ENCODE assay signal across 8 cellular contexts in the genomic region with DNA sequence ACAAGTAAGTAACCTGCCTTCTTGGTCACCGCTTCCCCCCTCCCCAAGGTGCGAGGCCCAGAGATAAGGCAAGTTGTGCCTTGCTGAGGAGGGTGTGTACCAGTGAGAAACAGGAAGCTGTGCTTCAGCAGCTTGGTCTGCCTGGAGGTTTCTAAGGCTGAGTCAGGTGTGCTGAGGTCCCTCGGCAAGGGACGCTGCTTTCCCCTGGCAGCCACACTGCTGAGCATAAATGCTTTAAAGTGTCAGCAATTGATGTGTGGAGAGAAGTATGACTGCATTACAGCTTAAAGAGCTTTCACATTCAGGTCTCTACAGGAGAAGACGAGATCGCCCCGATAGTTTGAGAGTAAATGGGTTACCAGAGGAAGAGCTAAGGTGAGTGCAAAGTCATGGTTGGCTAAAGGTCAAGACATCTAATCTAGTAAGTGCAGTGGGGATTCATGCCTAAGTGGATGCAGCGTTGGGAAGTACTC.
A peak's percentile ranks its signal among the peaks of the same experiment; 100 is the strongest.
DNase-seq lines count a peak whose midpoint lies in the region; ATAC-seq and TF ChIP-seq lines count a peak whose summit lies in the region.

No MANE protein-coding gene starts in this region.

- no peaks in the 10 kb centered on the region for H3K9me3 Mint-ChIP-seq in activated CD4-positive, alpha-beta memory T cell treated with anti-CD3 and anti-CD28 coated beads, Interleukin-2, amount 10 ng/mL, durations not matched to agents 7 days and 5 days

- peak overlapping the region; percentile 42 for H3K27ac ChIP-seq in parathyroid adenoma

- H3K27ac Mint-ChIP-seq in activated CD4-positive, alpha-beta memory T cell treated with anti-CD3 and anti-CD28 coated beads, Interleukin-2, amount 10 ng/mL, durations not matched to agents 7 days and 5 days = peak overlapping the region; percentile 94

- no peak overlapping the region for H2AFZ ChIP-seq in parathyroid adenoma

- H3K79me2 ChIP-seq in parathyroid adenoma = peaks cover 9% of the 10 kb centered on the region

- TF ChIP-seq CTCF in epithelial cell of proximal tubule (conservative IDR thresholded peaks at IDR 0.05; ENCODE audit: low read depth, low read length) (no peak), parathyroid adenoma (IDR thresholded peaks at IDR 0.05) (no peak)

- peaks cover 76% of the 10 kb centered on the region for H3K4me1 Mint-ChIP-seq in activated CD4-positive, alpha-beta memory T cell treated with anti-CD3 and anti-CD28 coated beads, Interleukin-2, amount 10 ng/mL, durations not matched to agents 7 days and 5 days

- ATAC-seq in GM18873 (IDR thresholded peaks at IDR 0.05; ENCODE audit: low FRiP score, unreplicated experiment) (peak; percentile 99), HG02943 (IDR thresholded peaks at IDR 0.05; ENCODE audit: low read depth, unreplicated experiment) (peak; percentile 98)

- peaks cover 18% of the 10 kb centered on the region for H3K4me1 ChIP-seq in parathyroid adenoma

- DNase-seq in NCI-H2196 treated with DMSO at 0.1 percent for 48 hours (lab: John Stamatoyannopoulos, UW; ENCODE audit: unreplicated experiment) (peak; percentile 21), epithelial cell of proximal tubule (ENCODE audit: low read depth) (no peak), cerebellar nuclear complex (lab: John Stamatoyannopoulos, UW) (no peak), pons (ENCODE audit: low spot score) (no peak)
- peak; percentile 86 for DNase-seq in activated CD4-positive, alpha-beta memory T cell treated with anti-CD3 and anti-CD28 coated beads, Interleukin-2, amount 10 ng/mL, durations not matched to agents 7 days and 5 days

- no peaks in the 10 kb centered on the region for H3K9me3 ChIP-seq in parathyroid adenoma (ENCODE audit: control insufficient read depth, low read length)

- CTCF ChIA-PET in activated CD4-positive, alpha-beta memory T cell treated with anti-CD3 and anti-CD28 coated beads, Interleukin-2, amount 10 ng/mL, durations not matched to agents 7 days and 5 days (lab: Charles Lee) = interaction anchor here (1.2 to 22.2 kb wide), 4 partner anchors 8 to 16 kb away, joined by 9 to 365 read pairs (median 40); no protein-coding TSS in a partner anchor

- POLR2A ChIA-PET in activated CD4-positive, alpha-beta memory T cell treated with anti-CD3 and anti-CD28 coated beads, Interleukin-2, amount 10 ng/mL, durations not matched to agents 7 days and 5 days (lab: Charles Lee) = interaction anchor here (0.8 to 13.3 kb wide), 8 partner anchors 8 to 593 kb away, joined by 3 to 279 read pairs (median 6); a partner anchor contains a TSS

- no peak overlapping the region for H3K9ac ChIP-seq in parathyroid adenoma

- H3K27me3 Mint-ChIP-seq in activated CD4-positive, alpha-beta memory T cell treated with anti-CD3 and anti-CD28 coated beads, Interleukin-2, amount 10 ng/mL, durations not matched to agents 7 days and 5 days = no peaks in the 10 kb centered on the region

- peaks cover 22% of the 10 kb centered on the region for H3K36me3 Mint-ChIP-seq in activated CD4-positive, alpha-beta memory T cell treated with anti-CD3 and anti-CD28 coated beads, Interleukin-2, amount 10 ng/mL, durations not matched to agents 7 days and 5 days (ENCODE audit: low read depth)

- H3K4me3 ChIP-seq in epithelial cell of proximal tubule (ENCODE audit: low read depth, low read length) (peak overlapping the region; percentile 52), parathyroid adenoma (ENCODE audit: low read depth, low read length) (no peak overlapping the region)

- H3K36me3 ChIP-seq in parathyroid adenoma (ENCODE audit: control insufficient read depth, insufficient read depth, low read length) = no peaks in the 10 kb centered on the region

- no peaks in the 10 kb centered on the region for H3K27me3 ChIP-seq in parathyroid adenoma (ENCODE audit: control insufficient read depth, insufficient read depth, low read length)

- H3K4me3 Mint-ChIP-seq in activated CD4-positive, alpha-beta memory T cell treated with anti-CD3 and anti-CD28 coated beads, Interleukin-2, amount 10 ng/mL, durations not matched to agents 7 days and 5 days = peak overlapping the region; percentile 81

- H3K4me2 ChIP-seq in parathyroid adenoma (ENCODE audit: low read length) = peak overlapping the region; percentile 43

Comparison
In these comparisons a context has a peak if more than half of its experiments do, and no peak if none do; other contexts are left out.
1. DNase-seq: peak in NCI-H2196 treated with DMSO at 0.1 percent for 48 hours (single experiment) and activated CD4-positive, alpha-beta memory T cell treated with anti-CD3 and anti-CD28 coated beads, Interleukin-2, amount 10 ng/mL, durations not matched to agents 7 days and 5 days (single experiment); none in epithelial cell of proximal tubule (single experiment), cerebellar nuclear complex (0 of 2) and pons (single experiment).